ENCODE assay signal across 8 cellular contexts in the genomic region with DNA sequence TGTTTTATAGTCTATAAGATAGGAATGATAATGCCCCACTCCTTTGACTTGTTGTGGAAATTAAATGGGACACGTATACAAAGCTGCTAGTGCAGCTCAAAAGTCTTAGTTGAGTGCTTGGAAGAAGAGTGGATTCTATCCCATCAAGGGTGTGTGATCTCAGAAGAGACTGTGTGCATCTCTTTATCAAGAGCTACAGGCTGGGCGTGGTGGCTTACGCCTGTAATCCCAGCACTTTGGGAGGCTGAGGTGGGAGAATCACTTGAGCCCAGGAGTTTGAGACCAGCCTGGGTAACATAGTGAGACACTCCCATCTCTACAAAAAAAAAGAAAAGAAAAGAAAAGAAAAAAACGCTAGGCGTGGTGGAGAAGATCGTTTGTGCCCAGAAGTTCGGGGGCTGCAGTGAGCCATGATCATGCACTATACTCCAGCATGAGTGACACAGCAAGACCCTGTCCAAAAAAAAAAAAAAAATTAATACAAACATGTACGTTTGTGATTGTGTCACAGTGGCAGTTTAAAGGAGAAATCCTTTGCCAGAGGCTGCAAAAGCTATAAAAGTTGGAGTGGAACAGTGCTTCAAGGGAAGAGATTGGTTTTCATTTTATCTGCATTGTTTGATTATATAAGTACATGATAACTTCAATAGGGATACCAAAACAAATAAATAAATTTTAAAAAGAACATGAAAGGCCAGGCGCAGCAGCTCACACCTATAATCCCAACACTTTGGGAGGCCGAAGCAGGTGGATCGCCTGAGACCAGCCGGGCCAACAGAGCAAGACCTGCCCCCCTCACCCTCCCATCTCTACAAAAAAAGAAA. TPM values are rescaled to one million over a fixed set of nuclear protein-coding genes. Genes with fewer than 3 reads are reported as not detected.
A peak's percentile ranks its signal among the peaks of the same experiment; 100 is the strongest.
DNase-seq lines count a peak whose midpoint lies in the region; ATAC-seq and TF ChIP-seq lines count a peak whose summit lies in the region.

No MANE protein-coding gene starts in this region.

- H3K4me1 Mint-ChIP-seq in activated CD4-positive, alpha-beta T cell treated with anti-CD3 and anti-CD28 coated beads, Interleukin-2, amount 10 ng/mL, durations not matched to agents 24 days and 14 days, result peaks cover 40% of the 10 kb centered on the region

- H3K4me3 ChIP-seq in kidney epithelial cell (ENCODE audit: low read depth, low read length) (peak overlapping the region; percentile 44), thymus (ENCODE audit: low read length) (peak overlapping the region; percentile 70)

- intact Hi-C loops in activated CD4-positive, alpha-beta T cell treated with anti-CD3 and anti-CD28 coated beads, Interleukin-2, amount 10 ng/mL, durations not matched to agents 24 days and 14 days (cut with micrococcal nuclease), result loop anchor here (1.0 to 10.0 kb wide), 3 partner anchors 65 to 428 kb away; a partner anchor contains a TSS

- H3K27ac Mint-ChIP-seq in activated CD4-positive, alpha-beta T cell treated with anti-CD3 and anti-CD28 coated beads, Interleukin-2, amount 10 ng/mL, durations not matched to agents 24 days and 14 days, result peak overlapping the region; percentile 91
- H3K27ac Mint-ChIP-seq in activated naive CD4-positive, alpha-beta T cell treated with anti-CD3 and anti-CD28 coated beads, Interleukin-2, amount 50 U/mL, for 72 hours, result peak overlapping the region; percentile 95 to 97

- H3K4me3 Mint-ChIP-seq in activated CD4-positive, alpha-beta T cell treated with anti-CD3 and anti-CD28 coated beads, Interleukin-2, amount 10 ng/mL, durations not matched to agents 24 days and 14 days, result peak overlapping the region; percentile 87

- H3K4me1 ChIP-seq in thymus (ENCODE audit: control insufficient read depth, insufficient read depth, low read length), result peaks cover 16% of the 10 kb centered on the region

- 47% methylated on average over 12 of the region's 12 CpGs for WGBS in thymus

- no peaks in the 10 kb centered on the region for H3K9me3 ChIP-seq in thymus (ENCODE audit: control insufficient read depth)

- H3K27me3 ChIP-seq in kidney epithelial cell (ENCODE audit: control insufficient read depth, insufficient read depth, low read length), result no peaks in the 10 kb centered on the region
- H3K27me3 ChIP-seq in thymus (ENCODE audit: control insufficient read depth, insufficient read depth), result no peaks in the 10 kb centered on the region

- H3K36me3 ChIP-seq in kidney epithelial cell (ENCODE audit: control insufficient read depth, insufficient read depth, low read length) (no peaks in the 10 kb centered on the region), thymus (ENCODE audit: control insufficient read depth, insufficient read depth) (no peaks in the 10 kb centered on the region)

- TF ChIP-seq CTCF in kidney epithelial cell (IDR thresholded peaks at IDR 0.05; ENCODE audit: insufficient read depth, low read length, poor library complexity, severe bottlenecking), result no peak

- no peak for ATAC-seq in activated naive CD4-positive, alpha-beta T cell treated with anti-CD3 and anti-CD28 coated beads, Interleukin-2, amount 50 U/mL, for 72 hours

- no peaks in the 10 kb centered on the region for H3K9me3 Mint-ChIP-seq in activated CD4-positive, alpha-beta T cell treated with anti-CD3 and anti-CD28 coated beads, Interleukin-2, amount 10 ng/mL, durations not matched to agents 24 days and 14 days
- H3K9me3 Mint-ChIP-seq in activated naive CD4-positive, alpha-beta T cell treated with anti-CD3 and anti-CD28 coated beads, Interleukin-2, amount 50 U/mL, for 72 hours, result no peaks in the 10 kb centered on the region

- no peak overlapping the region for H3K27ac ChIP-seq in thymus (ENCODE audit: low read depth)

- peaks cover 7% of the 10 kb centered on the region for H3K36me3 Mint-ChIP-seq in activated CD4-positive, alpha-beta T cell treated with anti-CD3 and anti-CD28 coated beads, Interleukin-2, amount 10 ng/mL, durations not matched to agents 24 days and 14 days (ENCODE audit: low read depth)
- H3K36me3 Mint-ChIP-seq in activated naive CD4-positive, alpha-beta T cell treated with anti-CD3 and anti-CD28 coated beads, Interleukin-2, amount 50 U/mL, for 72 hours, result peaks cover 5 to 12% of the 10 kb centered on the region in 2 donors

- H3K27me3 Mint-ChIP-seq in activated CD4-positive, alpha-beta T cell treated with anti-CD3 and anti-CD28 coated beads, Interleukin-2, amount 10 ng/mL, durations not matched to agents 24 days and 14 days, result peaks cover 5% of the 10 kb centered on the region

- DNase-seq in activated CD4-positive, alpha-beta T cell treated with anti-CD3 and anti-CD28 coated beads, Interleukin-2, amount 10 ng/mL, durations not matched to agents 24 days and 14 days, result no peak
- no peak for DNase-seq in activated CD4-positive, alpha-beta T cell treated with anti-CD3 and anti-CD28 coated beads, Interleukin-2, amount 50 U/mL, for 4 hours
- DNase-seq in activated naive CD4-positive, alpha-beta T cell treated with anti-CD3 and anti-CD28 coated beads, Interleukin-2, amount 50 U/mL, for 72 hours (ENCODE audit: low spot score in 2 of 2), result no peak
- no peak for DNase-seq in kidney epithelial cell (ENCODE audit: low read depth)
- DNase-seq in cerebellum (ENCODE audit: low spot score), result no peak
- DNase-seq in amygdala (lab: John Stamatoyannopoulos, UW), result no peak
- no peak for DNase-seq in NCI-H510A treated with DMSO at 0.1 percent for 48 hours (lab: John Stamatoyannopoulos, UW)

RNA-seq across cellular contexts. Expression of a gene that starts 0.9 kb away (rescaled TPM):
- total RNA-seq in activated CD4-positive, alpha-beta T cell treated with anti-CD3 and anti-CD28 coated beads, Interleukin-2, amount 10 ng/mL, durations not matched to agents 24 days and 14 days, result 48.6 and 57.2 TPM in 2 replicates
- 10 to 100 TPM; 11.2 to 27.0 TPM for total RNA-seq in activated naive CD4-positive, alpha-beta T cell treated with anti-CD3 and anti-CD28 coated beads, Interleukin-2, amount 50 U/mL, for 72 hours
- total RNA-seq in kidney epithelial cell (7.7 and 12.4 TPM in 2 replicates), cerebellum (36.4 TPM)
- polyA plus RNA-seq in thymus, result 13.0 TPM

RNA-seq across cellular contexts. Expression of a gene that starts 38.9 kb away (rescaled TPM):
- total RNA-seq in activated CD4-positive, alpha-beta T cell treated with anti-CD3 and anti-CD28 coated beads, Interleukin-2, amount 10 ng/mL, durations not matched to agents 24 days and 14 days, result not detected in 2 replicates
- not detected for total RNA-seq in activated naive CD4-positive, alpha-beta T cell treated with anti-CD3 and anti-CD28 coated beads, Interleukin-2, amount 50 U/mL, for 72 hours
- 0.55 and 0.63 TPM in 2 replicates for total RNA-seq in kidney epithelial cell
- 0.66 TPM for polyA plus RNA-seq in thymus
- total RNA-seq in cerebellum, result 14.0 TPM
